14 cellular contexts compared by ENCODE assay signal in genomic region chr10:88372051-88372450, GRCh38.
"Had no signal": no experiment of that assay in that cellular context is flagged by ENCODE, and none has a peak within 500 bp of the region (broad histone marks: within the 10 kb centered on the region; RNA-seq: fewer than 3 reads in every experiment).

No MANE protein-coding gene starts in this region.

- H3K9me3 ChIP-seq: adrenal gland, esophagus muscularis mucosa, pancreas, sigmoid colon had no signal

- DNase-seq: activated CD4-positive, alpha-beta T cell treated with anti-CD3 and anti-CD28 coated beads, Interleukin-2, amount 50 U/mL, for 48 hours; activated effector memory CD4-positive, alpha-beta T cell treated with anti-CD3 and anti-CD28 coated beads, Interleukin-2, amount 50 U/mL, for 16 hours; activated T-cell treated with anti-CD3 and anti-CD28 coated beads, Interleukin-2, amount 50 U/mL, for 48 hours; adrenal gland; hypothalamus; left ventricle myocardium superior; mesenchymal stem cell; nephron progenitor cell; pancreas; sigmoid colon; spleen had no signal

- H3K27ac ChIP-seq: adrenal gland, cardiac muscle cell, esophagus muscularis mucosa, pancreas, sigmoid colon, spleen had no signal

- H3K27ac Mint-ChIP-seq: activated naive CD4-positive, alpha-beta T cell treated with anti-CD3 and anti-CD28 coated beads, Interleukin-2, amount 50 U/mL, for 24 hours; nephron progenitor cell had no signal

- H3K27me3 ChIP-seq: adrenal gland, cardiac muscle cell, esophagus muscularis mucosa, pancreas, sigmoid colon, spleen had no signal

- H3K4me1 ChIP-seq: adrenal gland, esophagus muscularis mucosa, pancreas, sigmoid colon, spleen had no signal

- H3K4me1 Mint-ChIP-seq: nephron progenitor cell had no signal

- H3K4me3 Mint-ChIP-seq: activated naive CD4-positive, alpha-beta T cell treated with anti-CD3 and anti-CD28 coated beads, Interleukin-2, amount 50 U/mL, for 24 hours; nephron progenitor cell had no signal

- H3K27me3 Mint-ChIP-seq: activated naive CD4-positive, alpha-beta T cell treated with anti-CD3 and anti-CD28 coated beads, Interleukin-2, amount 50 U/mL, for 24 hours had no signal

- H3K4me3 ChIP-seq: adrenal gland, cardiac muscle cell, esophagus muscularis mucosa, pancreas, sigmoid colon, spleen had no signal

- FAIRE-seq: pancreas had no signal

- ATAC-seq: left ventricle myocardium superior, pancreas had no signal

- H3K9me3 Mint-ChIP-seq: activated naive CD4-positive, alpha-beta T cell treated with anti-CD3 and anti-CD28 coated beads, Interleukin-2, amount 50 U/mL, for 24 hours had no signal

- H3K36me3 ChIP-seq: adrenal gland, cardiac muscle cell, esophagus muscularis mucosa, pancreas, sigmoid colon, spleen had no signal
